ENCODE assay signal across 9 cellular contexts in genomic region chr19:18833141-18833476, GRCh38. TPM values are rescaled to one million over a fixed set of nuclear protein-coding genes. Genes with fewer than 3 reads are reported as not detected.
A peak's percentile ranks its signal among the peaks of the same experiment; 100 is the strongest.
DNase-seq lines count a peak whose midpoint lies in the region; ATAC-seq, FAIRE-seq and TF ChIP-seq lines count a peak whose summit lies in the region.
"Had no signal": no experiment of that assay in that cellular context is flagged by ENCODE, and none has a peak within 500 bp of the region (broad histone marks: within the 10 kb centered on the region; RNA-seq: fewer than 3 reads in every experiment).

No MANE protein-coding gene starts in this region.

- BruUV-seq in PC-9 (replicated peaks; lab: Mats Ljungman, UMichigan) = no TSS peak

- no peaks in the 10 kb centered on the region for H3K9me3 ChIP-seq in PC-9 (ENCODE audit: insufficient read depth, low read depth)
- H3K9me3 ChIP-seq in psoas muscle = no peaks in the 10 kb centered on the region

- CTCF ChIA-PET in PC-9 (lab: Charles Lee) = interaction anchor here (0.6 kb wide), 1 partner anchor 55 kb away, joined by 4 read pairs; no protein-coding TSS in a partner anchor

- peaks cover 59% of the 10 kb centered on the region for H3K79me2 ChIP-seq in PC-9 (ENCODE audit: low read depth)

- peaks cover 8% of the 10 kb centered on the region; the same call in 1 of the 2 replicates for H3F3A ChIP-seq in PC-9 (ENCODE audit: insufficient read depth, low read depth)

- peaks cover 57% of the 10 kb centered on the region for H4K20me1 ChIP-seq in PC-9 (ENCODE audit: insufficient read depth)

- WGBS in psoas muscle, 3 donors = 4 to 11% (median 7%) methylated on average over 9 of the region's 9 CpGs

- no peak for DNase-seq in GM12891 (ENCODE audit: insufficient read length, low spot score)
- DNase-seq in PC-9 = no peak
- DNase-seq in epithelial cell of proximal tubule (ENCODE audit: low read depth) = no peak
- no peak for DNase-seq in psoas muscle
- no peak for DNase-seq in effector CD4-positive, alpha-beta T cell

- no peak for TF ChIP-seq POLR2A in GM12891 (IDR thresholded peaks at IDR 0.05; ENCODE audit: low read depth, low read length)

- peaks cover 34% of the 10 kb centered on the region for H3K36me3 ChIP-seq in PC-9 (ENCODE audit: low read depth)
- peaks cover 4 to 27% of the 10 kb centered on the region in 2 donors for H3K36me3 ChIP-seq in psoas muscle (ENCODE audit: insufficient read depth in 1 of 2, low read depth in 1 of 2)

- H3K4me1 ChIP-seq in PC-9 (replicated peaks; ENCODE audit: insufficient read depth) (peaks cover 22% of the 10 kb centered on the region), psoas muscle (peaks cover 33% of the 10 kb centered on the region)

- H3K27ac ChIP-seq in PC-9 (peak overlapping the region; percentile 7; the same call in 1 of the 2 replicates), psoas muscle (peak overlapping the region; percentile 93)

- TF ChIP-seq CTCF in PC-9 (conservative IDR thresholded peaks at IDR 0.05) (no peak), epithelial cell of proximal tubule (conservative IDR thresholded peaks at IDR 0.05; ENCODE audit: low read depth, low read length) (no peak), psoas muscle (IDR thresholded peaks at IDR 0.05) (no peak)

- no peak for ATAC-seq in psoas muscle
- ATAC-seq in GM19351 (IDR thresholded peaks at IDR 0.05; ENCODE audit: unreplicated experiment) = no peak
- no peak for ATAC-seq in GM21619 (IDR thresholded peaks at IDR 0.05; ENCODE audit: unreplicated experiment)
- no peak for ATAC-seq in GM21723 (IDR thresholded peaks at IDR 0.05; ENCODE audit: unreplicated experiment)

- FAIRE-seq in GM12891 (lab: Jason Lieb, UNC) = no peak

- H3K27me3 ChIP-seq in PC-9 (ENCODE audit: insufficient read depth, low read depth) = no peaks in the 10 kb centered on the region
- H3K27me3 ChIP-seq in psoas muscle (ENCODE audit: insufficient read depth in 3 of 3, low read length in 2 of 3) = no peaks in the 10 kb centered on the region

- POLR2A ChIA-PET in PC-9 (lab: Charles Lee; ENCODE audit: unreplicated experiment) = interaction anchor here (0.5 to 0.7 kb wide), 2 partner anchors 47 to 61 kb away, joined by 3 to 9 read pairs; no protein-coding TSS in a partner anchor

- intact Hi-C loops in PC-9 (cut with micrococcal nuclease; ENCODE audit: unreplicated experiment) = loop anchor here (5.0 kb wide), 2 partner anchors 156 to 246 kb away; partner anchors contain the start of gene REX1BD
- intact Hi-C loops in psoas muscle (cut with DNase I) = loop anchor here in 1 of 2 donors (10.0 kb wide), 1 partner anchor 148 kb away; the partner anchor contains the start of gene CRTC1

- peak overlapping the region; percentile 100 for H3K4me2 ChIP-seq in PC-9

- peak overlapping the region; percentile 95 for H3K4me3 ChIP-seq in PC-9
- peak overlapping the region; percentile 68 for H3K4me3 ChIP-seq in epithelial cell of proximal tubule (ENCODE audit: low read depth, low read length)
- H3K4me3 ChIP-seq in psoas muscle = peak overlapping the region; percentile 97

- H2AFZ ChIP-seq in PC-9 = no peak overlapping the region

- no peaks in the 10 kb centered on the region for H3K9me2 ChIP-seq in PC-9 (ENCODE audit: insufficient read depth)

TF ChIP-seq in GM12891, 5 proteins besides CTCF, POLR2A, EP300 and RAD21:
- TF ChIP-seq POU2F2 (IDR thresholded peaks at IDR 0.05; ENCODE audit: low read depth, low read length) = 0 out of 2 replicates have a peak, but pooled peaks have one; percentile 30
- no peak for TF ChIP-seq SPI1 (IDR thresholded peaks at IDR 0.05; ENCODE audit: low read depth, low read length)
- TF ChIP-seq TAF1 (IDR thresholded peaks at IDR 0.05; ENCODE audit: low read depth, low read length) = no peak
- TF ChIP-seq POLR2AphosphoS5 (IDR thresholded peaks at IDR 0.05; ENCODE audit: low read depth, low read length) = no peak
TF ChIP-seq in GM12891: peak in this region for 1.

RNA-seq across cellular contexts. Expression of gene UPF1, which starts 1.4 kb away (rescaled TPM):
- polyA plus RNA-seq in GM12891 (2012; ENCODE audit: low read depth, missing spikeins) = 25.1 TPM
- total RNA-seq in PC-9 (2021) (78.8 and 93.0 TPM in 2 replicates), epithelial cell of proximal tubule (46.5 and 63.7 TPM in 2 replicates), psoas muscle (10 to 100 TPM; 34.6 to 45.0 (median 37.9) TPM)
- polyA plus RNA-seq in psoas muscle = 10 to 100 TPM; 15.6 to 34.5 (median 34.4) TPM

RNA-seq across cellular contexts. Expression of gene COMP, which starts 42.0 kb away (rescaled TPM):
- not detected for polyA plus RNA-seq in GM12891 (2012; ENCODE audit: low read depth, missing spikeins)
- total RNA-seq in PC-9 (2021) = not detected in 2 replicates
- total RNA-seq in epithelial cell of proximal tubule = not detected in 2 replicates
- 1 to 10 TPM in 2 of 4 donors, under 1 TPM in 1, not detected in 1; 0.12 to 1.8 (median 1.5) TPM for total RNA-seq in psoas muscle
- under 1 TPM; 0.10 to 0.94 (median 0.75) TPM for polyA plus RNA-seq in psoas muscle
- total RNA-seq: T-helper 1 cell treated with Interleukin-12 subunit alpha and Interleukin-12 subunit beta and Interleukin-4 antibody, amounts not matched to agents 30 ng/mL and 1 ng/mL, for 36 hours had no signal
